Comparison of ENCODE assay signal across 14 cellular contexts in the genomic region with DNA sequence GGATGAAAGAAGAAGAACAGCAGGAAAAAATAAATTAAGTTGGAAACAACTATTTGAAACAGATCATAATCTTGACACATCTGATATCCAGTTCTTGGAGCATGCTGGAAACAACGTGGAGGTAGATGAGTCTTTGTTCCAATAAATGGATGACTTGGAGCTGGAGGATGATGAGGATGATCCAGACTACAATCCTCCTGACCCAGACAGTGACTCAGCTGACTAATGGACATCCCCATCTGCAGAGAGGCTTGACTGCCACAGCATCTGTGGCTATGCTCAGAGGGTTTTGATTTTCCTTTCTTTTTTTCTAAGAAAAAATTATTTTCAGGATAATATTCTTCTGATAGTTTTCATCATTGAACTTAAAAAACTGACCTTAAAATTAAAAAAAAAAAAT.
"Had no signal": no experiment of that assay in that cellular context is flagged by ENCODE, and none has a peak within 500 bp of the region (broad histone marks: within the 10 kb centered on the region; RNA-seq: fewer than 3 reads in every experiment).

No MANE protein-coding gene starts in this region.

- H3K4me1 ChIP-seq: colonic mucosa, suprapubic skin had no signal

- H3K9me3 ChIP-seq: colonic mucosa, suprapubic skin had no signal

- ATAC-seq: activated T-cell treated with anti-CD3 and anti-CD28 coated beads, Interleukin-2, amount 50 U/mL, for 72 hours; sciatic nerve; stimulated activated naive CD8-positive, alpha-beta T cell treated with anti-CD3 and anti-CD28 coated beads, Interleukin-15, Interleukin-2, amounts not matched to agents 100 U/mL and 50 U/mL, for 24 hours had no signal

- H3K27me3 ChIP-seq: cardiac muscle cell, colonic mucosa, suprapubic skin had no signal

- H3K4me3 ChIP-seq: cardiac muscle cell, colonic mucosa, suprapubic skin had no signal

- H3K36me3 ChIP-seq: cardiac muscle cell, colonic mucosa, suprapubic skin had no signal

- H3K36me3 Mint-ChIP-seq: type B pancreatic cell had no signal

- H3K27ac Mint-ChIP-seq: activated CD4-positive, alpha-beta memory T cell treated with anti-CD3 and anti-CD28 coated beads, Interleukin-2, amount 10 ng/mL, durations not matched to agents 7 days and 5 days; activated T-cell treated with anti-CD3 and anti-CD28 coated beads, Interleukin-2, amount 50 U/mL, for 72 hours; nephron progenitor cell; type B pancreatic cell had no signal

- DNase-seq: activated CD4-positive, alpha-beta memory T cell treated with anti-CD3 and anti-CD28 coated beads, Interleukin-2, amount 10 ng/mL, durations not matched to agents 7 days and 5 days; activated T-cell treated with anti-CD3 and anti-CD28 coated beads, Interleukin-2, amount 50 U/mL, for 72 hours; aorta; colonic mucosa; effector CD4-positive, alpha-beta T cell; hypothalamus; nephron progenitor cell; stimulated activated CD4-positive, alpha-beta T cell treated with anti-CD3 and anti-CD28 coated beads, Interleukin-2, amount 100 ng/mL, for 48 hours; stimulated activated naive CD8-positive, alpha-beta T cell treated with anti-CD3 and anti-CD28 coated beads, Interleukin-15, Interleukin-2, amounts not matched to agents 100 U/mL and 50 U/mL, for 24 hours had no signal

- H3K27ac ChIP-seq: cardiac muscle cell, colonic mucosa, epithelial cell of prostate, suprapubic skin had no signal

- H3K9me3 Mint-ChIP-seq: activated CD4-positive, alpha-beta memory T cell treated with anti-CD3 and anti-CD28 coated beads, Interleukin-2, amount 10 ng/mL, durations not matched to agents 7 days and 5 days; activated T-cell treated with anti-CD3 and anti-CD28 coated beads, Interleukin-2, amount 50 U/mL, for 72 hours had no signal

- H3K4me3 Mint-ChIP-seq: activated CD4-positive, alpha-beta memory T cell treated with anti-CD3 and anti-CD28 coated beads, Interleukin-2, amount 10 ng/mL, durations not matched to agents 7 days and 5 days; activated T-cell treated with anti-CD3 and anti-CD28 coated beads, Interleukin-2, amount 50 U/mL, for 72 hours; nephron progenitor cell; type B pancreatic cell had no signal
